ENCODE assay signal across 1 cellular context in genomic region chr1:231630558-231631205, GRCh38.
TF ChIP-seq lines count a peak whose summit lies in the region.

No MANE protein-coding gene starts in this region.

TF ChIP-seq in WTC11, 78 proteins besides CTCF, POLR2A, EP300 and RAD21 (continued from another document):
- TF ChIP-seq ZNF317 (CRISPR knock-in tag; IDR thresholded peaks at IDR 0.05; ENCODE audit: borderline replicate concordance, low read depth) (no peak), RELA (CRISPR knock-in tag; IDR thresholded peaks at IDR 0.05; ENCODE audit: borderline replicate concordance) (no peak), ZNF671 (CRISPR knock-in tag; IDR thresholded peaks at IDR 0.05) (no peak), ZNF396 (CRISPR knock-in tag; IDR thresholded peaks at IDR 0.05; ENCODE audit: borderline replicate concordance) (no peak), NFYB (CRISPR knock-in tag; conservative IDR thresholded peaks at IDR 0.05; ENCODE audit: low read depth) (no peak), ATF3 (CRISPR knock-in tag; conservative IDR thresholded peaks at IDR 0.05) (no peak)
